In the genomic region with DNA sequence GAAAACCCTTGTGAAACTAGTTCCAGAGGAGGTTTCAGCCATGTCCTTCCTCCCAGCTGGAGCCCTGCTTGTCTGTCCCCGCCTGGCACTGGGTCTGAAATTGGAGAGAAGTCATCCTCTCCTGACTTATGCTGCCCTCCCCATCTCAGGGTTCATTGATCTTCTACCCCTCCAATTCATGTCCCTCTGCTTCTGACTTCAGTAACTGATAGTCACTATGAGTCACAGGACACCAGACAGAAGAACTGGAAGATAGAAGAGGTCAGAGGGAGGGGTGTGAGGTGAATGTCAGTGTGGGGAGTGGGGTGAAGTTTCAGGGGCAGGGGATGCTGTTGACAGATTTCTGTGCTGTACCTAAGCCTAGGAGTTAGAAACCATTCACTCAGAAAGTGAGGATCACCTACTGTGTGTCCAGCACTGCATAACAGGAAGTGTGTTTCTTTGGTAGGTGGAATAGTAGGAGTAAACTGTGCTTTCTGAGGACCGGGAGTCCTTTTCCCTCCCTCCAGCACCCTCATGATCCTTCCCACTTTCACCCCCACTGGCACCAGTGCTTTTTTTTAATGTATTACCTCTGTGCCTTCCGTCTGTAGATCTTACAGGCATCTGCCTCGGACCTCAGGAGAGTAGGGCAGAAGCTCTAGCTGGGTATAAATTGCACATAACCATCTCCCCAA, we compare ENCODE assay signal across 8 cellular contexts. TPM values are rescaled to one million over a fixed set of nuclear protein-coding genes. Genes with fewer than 3 reads are reported as not detected.
DNase-seq lines count a peak whose midpoint lies in the region; ATAC-seq and TF ChIP-seq lines count a peak whose summit lies in the region.

No MANE protein-coding gene starts in this region.

- peak overlapping the region; percentile 93 for H3K4me3 Mint-ChIP-seq in CD8-positive, alpha-beta T cell
- H3K4me3 Mint-ChIP-seq in dendritic cell treated with granulocyte-macrophage colony-stimulating factor and Interleukin-4, amounts not matched to agents 40 ng/mL and 50 ng/mL, for 4 days = peak overlapping the region; percentile 80

- no peaks in the 10 kb centered on the region for H3F3A ChIP-seq in MM.1S (ENCODE audit: insufficient read depth, low read length)

- H2AFZ ChIP-seq in MM.1S (ENCODE audit: low read length) (peak overlapping the region; percentile 80), osteoblast (ENCODE audit: low read length) (peak overlapping the region; percentile 94)

- H3K27ac ChIP-seq in CD8-positive, alpha-beta T cell (ENCODE audit: low read depth, low read length) = no peak overlapping the region
- H3K27ac ChIP-seq in MM.1S (ENCODE audit: low read length) (no peak overlapping the region), osteoblast (ENCODE audit: low read depth, low read length) (no peak overlapping the region), Peyer's patch (no peak overlapping the region)

- H3K4me1 ChIP-seq in CD8-positive, alpha-beta T cell (ENCODE audit: insufficient read depth, low read length) = peaks cover 11% of the 10 kb centered on the region
- H3K4me1 ChIP-seq in MM.1S (ENCODE audit: low read length) (peaks cover 12% of the 10 kb centered on the region; the same call in 1 of the 2 replicates), osteoblast (ENCODE audit: insufficient read depth, low read length) (peaks cover 9% of the 10 kb centered on the region), Peyer's patch (peaks cover 0 to 6% (median 0%) of the 10 kb centered on the region in 4 donors)

- H3K9me2 ChIP-seq in MM.1S (replicated peaks; ENCODE audit: insufficient read depth, low read length) = no peaks in the 10 kb centered on the region

- H3K27me3 ChIP-seq in CD8-positive, alpha-beta T cell (ENCODE audit: insufficient read depth, low read length) = no peaks in the 10 kb centered on the region
- no peaks in the 10 kb centered on the region for H3K27me3 ChIP-seq in MM.1S (replicated peaks; ENCODE audit: insufficient read depth, low read length)
- H3K27me3 ChIP-seq in osteoblast (ENCODE audit: insufficient read depth, low read length) = no peaks in the 10 kb centered on the region
- H3K27me3 ChIP-seq in Peyer's patch = no peaks in the 10 kb centered on the region

- H3K27me3 Mint-ChIP-seq in CD8-positive, alpha-beta T cell (ENCODE audit: low read depth) = no peaks in the 10 kb centered on the region
- peaks cover 7% of the 10 kb centered on the region for H3K27me3 Mint-ChIP-seq in dendritic cell treated with granulocyte-macrophage colony-stimulating factor and Interleukin-4, amounts not matched to agents 40 ng/mL and 50 ng/mL, for 4 days

- no peaks in the 10 kb centered on the region for H3K9me3 ChIP-seq in CD8-positive, alpha-beta T cell (ENCODE audit: low read length)
- H3K9me3 ChIP-seq in MM.1S (replicated peaks; ENCODE audit: insufficient read depth, low read length) (no peaks in the 10 kb centered on the region), osteoblast (ENCODE audit: low read depth, low read length) (no peaks in the 10 kb centered on the region), Peyer's patch (no peaks in the 10 kb centered on the region)

- H3K4me1 Mint-ChIP-seq in CD8-positive, alpha-beta T cell (ENCODE audit: low read depth) = peaks cover 21% of the 10 kb centered on the region
- peaks cover 22% of the 10 kb centered on the region for H3K4me1 Mint-ChIP-seq in dendritic cell treated with granulocyte-macrophage colony-stimulating factor and Interleukin-4, amounts not matched to agents 40 ng/mL and 50 ng/mL, for 4 days (ENCODE audit: low read depth)

- CTCF ChIA-PET in CD8-positive, alpha-beta T cell (lab: Charles Lee) = no interaction called here

- TF ChIP-seq CTCF in CD8-positive, alpha-beta T cell (IDR thresholded peaks at IDR 0.05) = no peak
- no peak for TF ChIP-seq CTCF in MM.1S (IDR thresholded peaks at IDR 0.05; ENCODE audit: low read length)
- TF ChIP-seq CTCF in osteoblast (IDR thresholded peaks at IDR 0.05; ENCODE audit: extremely low read depth, low read depth, low read length) = no peak
- no peak for TF ChIP-seq CTCF in Peyer's patch (IDR thresholded peaks at IDR 0.05)

- H3K36me3 ChIP-seq in CD8-positive, alpha-beta T cell (ENCODE audit: insufficient read depth, low read length) = peaks cover 24% of the 10 kb centered on the region
- H3K36me3 ChIP-seq in MM.1S (replicated peaks; ENCODE audit: insufficient read depth, low read length) (no peaks in the 10 kb centered on the region), osteoblast (ENCODE audit: insufficient read depth, low read length) (peaks cover 31% of the 10 kb centered on the region), Peyer's patch (peaks cover 0 to 36% (median 0%) of the 10 kb centered on the region in 3 donors)

- H3K4me2 ChIP-seq in MM.1S (ENCODE audit: low read depth, low read length) (peak overlapping the region; percentile 67), osteoblast (ENCODE audit: insufficient read depth, low read length) (peak overlapping the region; percentile 81)

- H3K36me3 Mint-ChIP-seq in CD8-positive, alpha-beta T cell = peaks cover 58% of the 10 kb centered on the region
- H3K36me3 Mint-ChIP-seq in dendritic cell treated with granulocyte-macrophage colony-stimulating factor and Interleukin-4, amounts not matched to agents 40 ng/mL and 50 ng/mL, for 4 days (ENCODE audit: low read depth) = peaks cover 50% of the 10 kb centered on the region

- peak overlapping the region; percentile 96 for H3K27ac Mint-ChIP-seq in CD8-positive, alpha-beta T cell
- peak overlapping the region; percentile 77 for H3K27ac Mint-ChIP-seq in dendritic cell treated with granulocyte-macrophage colony-stimulating factor and Interleukin-4, amounts not matched to agents 40 ng/mL and 50 ng/mL, for 4 days

- no peak for ATAC-seq in CD8-positive, alpha-beta T cell
- ATAC-seq in HG03196 (IDR thresholded peaks at IDR 0.05; ENCODE audit: unreplicated experiment) (no peak), GM21717 (IDR thresholded peaks at IDR 0.05; ENCODE audit: unreplicated experiment) (no peak)

- intact Hi-C loops in CD8-positive, alpha-beta T cell (cut with DNase I, micrococcal nuclease) = no loop called here
- intact Hi-C loops in dendritic cell treated with granulocyte-macrophage colony-stimulating factor and Interleukin-4, amounts not matched to agents 40 ng/mL and 50 ng/mL, for 4 days (cut with micrococcal nuclease) = no loop called here

- no peak for TF ChIP-seq POLR2A in Peyer's patch (IDR thresholded peaks at IDR 0.05)

- H3K9ac ChIP-seq in MM.1S (ENCODE audit: low read length) = no peak overlapping the region; the same call in 1 of the 2 replicates

- no peaks in the 10 kb centered on the region for H3K9me3 Mint-ChIP-seq in CD8-positive, alpha-beta T cell
- no peaks in the 10 kb centered on the region for H3K9me3 Mint-ChIP-seq in dendritic cell treated with granulocyte-macrophage colony-stimulating factor and Interleukin-4, amounts not matched to agents 40 ng/mL and 50 ng/mL, for 4 days

- H3K79me2 ChIP-seq in MM.1S (ENCODE audit: low read length) (peaks cover 9% of the 10 kb centered on the region; the same call in 1 of the 2 replicates), osteoblast (ENCODE audit: insufficient read depth, low read length) (peaks cover 3% of the 10 kb centered on the region)

- POLR2A ChIA-PET in CD8-positive, alpha-beta T cell (lab: Charles Lee) = interaction anchor here (1.1 to 2.8 kb wide), 3 partner anchors 16 to 278 kb away, joined by 3 to 15 read pairs (median 6); a partner anchor contains a TSS

- H4K20me1 ChIP-seq in MM.1S (ENCODE audit: insufficient read depth, low read length) (no peaks in the 10 kb centered on the region), osteoblast (ENCODE audit: insufficient read depth, low read length) (no peaks in the 10 kb centered on the region)

- peak overlapping the region; percentile 86 for H3K4me3 ChIP-seq in CD8-positive, alpha-beta T cell (ENCODE audit: low read depth, low read length)
- H3K4me3 ChIP-seq in MM.1S (ENCODE audit: low read length) (peak overlapping the region; percentile 98; the same call in 1 of the 2 replicates), osteoblast (ENCODE audit: insufficient read depth, low read length) (peak overlapping the region; percentile 92), Peyer's patch (peak overlapping the region in 2 of 4 donors; percentile 84 to 92)

- DNase-seq in CD8-positive, alpha-beta T cell = no peak
- DNase-seq in MM.1S (no peak), osteoblast (ENCODE audit: insufficient read length, low spot score, missing footprints) (no peak), Peyer's patch (no peak), NCI-H1417 (lab: John Stamatoyannopoulos, UW) (no peak)

RNA-seq across cellular contexts. Expression of a gene that starts 0.6 kb away (rescaled TPM):
- 10 to 100 TPM; 51.0 to 52.4 TPM for total RNA-seq in CD8-positive, alpha-beta T cell
- 23.9 and 24.6 TPM in 2 replicates for total RNA-seq in osteoblast
- 10 to 100 TPM; 40.5 to 86.6 (median 80.8) TPM for total RNA-seq in Peyer's patch

RNA-seq across cellular contexts. Expression of a gene that starts 17.6 kb away (rescaled TPM):
- total RNA-seq in CD8-positive, alpha-beta T cell = 10 to 100 TPM; 50.7 to 58.5 TPM
- total RNA-seq in osteoblast (12.1 and 14.5 TPM in 2 replicates), Peyer's patch (10 to 100 TPM; 10.7 to 23.6 (median 16.4) TPM)
